In the genomic region with DNA sequence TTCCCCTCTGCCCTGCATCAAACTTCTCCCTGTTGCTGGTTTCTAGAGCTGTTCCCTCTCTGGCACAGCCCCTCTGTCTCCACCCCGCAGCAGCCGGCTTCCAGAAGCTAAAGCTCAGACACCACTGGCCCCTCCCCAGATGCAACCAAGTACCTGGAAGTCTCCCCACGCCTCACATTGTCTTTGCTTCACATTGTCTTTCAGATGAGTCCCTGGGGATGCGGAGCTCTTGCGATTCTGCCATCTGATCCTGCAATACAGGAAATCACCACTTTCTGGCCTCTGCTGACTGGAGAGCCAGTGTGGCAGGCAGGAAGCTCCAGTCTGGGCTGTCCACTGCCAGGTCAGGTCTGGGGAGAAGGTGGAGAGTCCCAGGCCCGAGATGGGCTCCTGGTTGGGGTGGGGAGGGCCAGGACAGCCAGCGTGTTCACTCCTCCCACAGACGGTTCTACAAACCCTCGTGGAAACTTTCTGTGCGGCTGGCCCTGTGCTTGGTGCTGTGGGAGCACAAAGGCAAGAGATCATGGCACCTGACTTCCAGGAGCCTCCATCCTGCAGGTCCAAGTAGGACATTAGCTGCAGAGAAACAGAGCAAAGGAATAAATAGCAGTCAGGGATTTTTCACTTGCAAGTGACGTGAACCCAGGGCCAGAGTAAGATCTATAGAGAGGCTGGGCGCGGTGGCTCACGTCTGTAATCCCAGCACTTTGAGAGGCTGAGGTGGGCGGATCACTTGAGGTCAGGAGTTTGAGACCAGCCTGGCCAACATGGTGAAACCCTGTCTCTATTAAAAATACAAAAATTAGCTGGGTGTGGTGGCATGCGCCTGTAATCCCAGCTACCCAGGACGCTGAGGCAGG, we compare ENCODE assay signal across 10 cellular contexts. TPM values are rescaled to one million over a fixed set of nuclear protein-coding genes. Genes with fewer than 3 reads are reported as not detected.
DNase-seq lines count a peak whose midpoint lies in the region; ATAC-seq and TF ChIP-seq lines count a peak whose summit lies in the region.
"Had no signal": no experiment of that assay in that cellular context is flagged by ENCODE, and none has a peak within 500 bp of the region (broad histone marks: within the 10 kb centered on the region; RNA-seq: fewer than 3 reads in every experiment).

No MANE protein-coding gene starts in this region.

- H3K4me3 ChIP-seq in choroid plexus epithelial cell (ENCODE audit: low read depth, low read length): no peak overlapping the region

- DNase-seq in ELF-1 (ENCODE audit: low read depth, low spot score) (peak; percentile 92), NCI-H1436 treated with DMSO at 0.1 percent for 48 hours (lab: John Stamatoyannopoulos, UW) (peak; percentile 85), choroid plexus epithelial cell (ENCODE audit: low read depth) (peak; percentile 63), neural crest cell (ENCODE audit: low read depth, low spot score) (no peak), SIG-M5 treated with dmso at 0.1 percent for 504 hours (lab: John Stamatoyannopoulos, UW; ENCODE audit: unreplicated experiment) (no peak)
- DNase-seq in activated CD4-positive, alpha-beta T cell treated with anti-CD3 and anti-CD28 coated beads for 1 hour: no peak
- DNase-seq: substantia nigra had no signal

- no peaks in the 10 kb centered on the region for H3K36me3 Mint-ChIP-seq in neural crest cell (ENCODE audit: low read depth)

- H3K27me3 Mint-ChIP-seq in neural crest cell (ENCODE audit: low read depth): peaks cover 13% of the 10 kb centered on the region

- peak overlapping the region; percentile 76 for H3K27ac Mint-ChIP-seq in neural crest cell (ENCODE audit: unreplicated experiment)

- TF ChIP-seq CTCF in choroid plexus epithelial cell (conservative IDR thresholded peaks at IDR 0.05; ENCODE audit: low read depth, low read length): peak; percentile 17
- TF ChIP-seq CTCF in neural crest cell (conservative IDR thresholded peaks at IDR 0.05): no peak

- H3K9me3 Mint-ChIP-seq in neural crest cell: no peaks in the 10 kb centered on the region

- H3K4me1 Mint-ChIP-seq in neural crest cell: peaks cover 9% of the 10 kb centered on the region

- ATAC-seq in GM19023 (IDR thresholded peaks at IDR 0.05; ENCODE audit: unreplicated experiment) (no peak), HG03565 (IDR thresholded peaks at IDR 0.05; ENCODE audit: unreplicated experiment) (no peak)
- ATAC-seq: activated naive CD4-positive, alpha-beta T cell treated with anti-CD3 and anti-CD28 coated beads, Interleukin-2, amount 50 U/mL, for 72 hours had no signal

- H3K4me3 Mint-ChIP-seq in neural crest cell: no peak overlapping the region

RNA-seq across cellular contexts. Expression of a gene that starts 47.9 kb away (rescaled TPM):
- 9.6 and 11.5 TPM in 2 replicates for total RNA-seq in neural crest cell

Comparison
In these comparisons a context has a peak if more than half of its experiments do, and no peak if none do; other contexts are left out.
1. DNase-seq: peak in ELF-1 (single experiment), NCI-H1436 treated with DMSO at 0.1 percent for 48 hours (single experiment) and choroid plexus epithelial cell (single experiment); none in neural crest cell (single experiment), activated CD4-positive, alpha-beta T cell treated with anti-CD3 and anti-CD28 coated beads for 1 hour (single experiment) and SIG-M5 treated with dmso at 0.1 percent for 504 hours (single experiment).